Comparison of ENCODE assay signal across 12 cellular contexts in the genomic region with DNA sequence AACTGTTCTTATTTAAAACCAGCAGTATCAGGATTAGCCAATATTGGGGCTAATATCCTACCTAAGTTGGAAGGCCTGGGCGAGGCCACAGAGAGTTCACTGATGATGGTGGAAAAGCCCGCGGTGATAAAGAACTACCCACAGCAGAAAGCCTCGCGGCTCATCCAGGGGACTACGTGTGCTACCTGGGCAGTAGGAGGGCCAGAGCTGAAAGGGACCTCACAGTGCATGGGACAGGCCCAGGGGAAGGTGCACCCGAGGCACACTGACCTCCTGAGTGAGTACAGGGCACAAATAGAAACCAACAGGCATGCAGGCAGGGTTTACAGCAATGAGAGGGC. TPM values are rescaled to one million over a fixed set of nuclear protein-coding genes. Genes with fewer than 3 reads are reported as not detected.
DNase-seq lines count a peak whose midpoint lies in the region; ATAC-seq and TF ChIP-seq lines count a peak whose summit lies in the region.
"Had no signal": no experiment of that assay in that cellular context is flagged by ENCODE, and none has a peak within 500 bp of the region (broad histone marks: within the 10 kb centered on the region; RNA-seq: fewer than 3 reads in every experiment).

No MANE protein-coding gene starts in this region.

- H3K14ac ChIP-seq in IMR-90 (replicated peaks; ENCODE audit: low read depth, low read length), result no peak overlapping the region

- peak overlapping the region; percentile 16 for H2AK9ac ChIP-seq in IMR-90 (replicated peaks; ENCODE audit: low read depth, low read length, poor library complexity)

- H3K4me1 ChIP-seq in CD4-positive, CD25-positive, alpha-beta regulatory T cell (ENCODE audit: control insufficient read depth, insufficient read depth, low read length, poor library complexity, severe bottlenecking), result peaks cover 25% of the 10 kb centered on the region
- H3K4me1 ChIP-seq in IMR-90 (ENCODE audit: control insufficient read depth, insufficient read depth, low read length) (peaks cover 5% of the 10 kb centered on the region; the same call in 1 of the 2 replicates), left lung (peaks cover 13 to 30% of the 10 kb centered on the region in 2 donors)

- H3K9me1 ChIP-seq in IMR-90 (ENCODE audit: insufficient read depth, low read length), result 0 out of 2 replicates have a peak, but pooled peaks cover 3% of the 10 kb centered on the region

- H3K4me3 Mint-ChIP-seq in CD4-positive, CD25-positive, alpha-beta regulatory T cell, result peak overlapping the region in 3 of 4 donors; percentile 57 to 83 (median 75)
- H3K4me3 Mint-ChIP-seq in nephron, result peak overlapping the region; percentile 89 to 100 (median 96)

- no peak for ATAC-seq in CD4-positive, CD25-positive, alpha-beta regulatory T cell (ENCODE audit: low read depth in 2 of 2)
- ATAC-seq in IMR-90 (ENCODE audit: low read depth), result no peak
- ATAC-seq in left lung, result no peak

- no peak for TF ChIP-seq RAD21 in IMR-90 (IDR thresholded peaks at IDR 0.05; ENCODE audit: low read length)

- H2BK20ac ChIP-seq in IMR-90 (ENCODE audit: low read depth, low read length), result no peak overlapping the region

- 68% methylated on average over 3 of the region's 7 CpGs; no CpG with 5 or more reads in 1 of the 2 experiments for WGBS in IMR-90 (ENCODE audit: extremely low coverage in 2 of 2, insufficient read length in 1 of 2), 2 experiments

- H3K27me3 ChIP-seq in CD4-positive, CD25-positive, alpha-beta regulatory T cell (ENCODE audit: control insufficient read depth, insufficient read depth, low read length), result peaks cover 17% of the 10 kb centered on the region
- H3K27me3 ChIP-seq in IMR-90 (ENCODE audit: control insufficient read depth, insufficient read depth, low read length) (peaks cover 64% of the 10 kb centered on the region), left lung (peaks cover 33 to 78% of the 10 kb centered on the region in 2 donors)

- dilution Hi-C loops in IMR-90 (cut with HindIII; ENCODE audit: low sequenced_read_pairs, unreplicated experiment), result no loop called here

- H3K27ac ChIP-seq in CD4-positive, CD25-positive, alpha-beta regulatory T cell (ENCODE audit: insufficient read depth, low read length, poor library complexity, severe bottlenecking), result no peak overlapping the region
- H3K27ac ChIP-seq in IMR-90 (ENCODE audit: insufficient read depth, low read length) (no peak overlapping the region), coronary artery (peak overlapping the region in 1 of 2 donors; percentile 25), left lung (peak overlapping the region in 1 of 2 donors; percentile 2)
- H3K27ac ChIP-seq: neutrophil, RWPE1 had no signal

- H2AFZ ChIP-seq in IMR-90 (replicated peaks; ENCODE audit: low read length, poor library complexity), result no peak overlapping the region

- no peak overlapping the region for H3K4me3 ChIP-seq in CD4-positive, CD25-positive, alpha-beta regulatory T cell (ENCODE audit: low read depth, low read length)
- H3K4me3 ChIP-seq in IMR-90 (ENCODE audit: insufficient read depth, low read depth, low read length), result no peak overlapping the region
- peak overlapping the region; percentile 67 for H3K4me3 ChIP-seq in coronary artery
- no peak overlapping the region for H3K4me3 ChIP-seq in left lung

- H3K36me3 ChIP-seq in CD4-positive, CD25-positive, alpha-beta regulatory T cell (ENCODE audit: control insufficient read depth, insufficient read depth, low read length), result no peaks in the 10 kb centered on the region
- no peaks in the 10 kb centered on the region for H3K36me3 ChIP-seq in IMR-90 (ENCODE audit: control insufficient read depth, insufficient read depth, low read length)
- H3K36me3 ChIP-seq in left lung, result no peaks in the 10 kb centered on the region
- H3K36me3 ChIP-seq: neutrophil had no signal

- H3K9me3 Mint-ChIP-seq in CD4-positive, CD25-positive, alpha-beta regulatory T cell, result no peaks in the 10 kb centered on the region
- H3K9me3 Mint-ChIP-seq in nephron, result no peaks in the 10 kb centered on the region

- H3K9ac ChIP-seq in IMR-90 (ENCODE audit: low read depth, low read length), result no peak overlapping the region

- no peak overlapping the region for H3K18ac ChIP-seq in IMR-90 (ENCODE audit: low read depth, low read length)

- H2BK120ac ChIP-seq in IMR-90 (ENCODE audit: low read depth, low read length), result no peak overlapping the region

- POLR2A ChIA-PET in IMR-90 (lab: Charles Lee; ENCODE audit: unreplicated experiment), result no interaction called here

- H3K4ac ChIP-seq in IMR-90 (ENCODE audit: low read depth, low read length), result no peak overlapping the region

- BruUV-seq in IMR-90 (replicated peaks; lab: Mats Ljungman, UMichigan), result no TSS peak

- in situ Hi-C loops in IMR-90 (cut with MboI; ENCODE audit: low sequenced_read_pairs), result no loop called here

- H4K8ac ChIP-seq in IMR-90 (ENCODE audit: low read depth in 2 of 2, low read length in 2 of 2), result no peak overlapping the region

- H3K56ac ChIP-seq in IMR-90 (ENCODE audit: extremely low read depth, insufficient read depth, low read length), result no peak overlapping the region

- no peak overlapping the region for H3K27ac Mint-ChIP-seq in CD4-positive, CD25-positive, alpha-beta regulatory T cell
- peak overlapping the region; percentile 83 to 95 (median 91) for H3K27ac Mint-ChIP-seq in nephron

- H2AK5ac ChIP-seq in IMR-90 (ENCODE audit: low read depth, low read length), result no peak overlapping the region

- peaks cover 0 to 18% (median 6%) of the 10 kb centered on the region in 4 donors for H3K4me1 Mint-ChIP-seq in CD4-positive, CD25-positive, alpha-beta regulatory T cell
- H3K4me1 Mint-ChIP-seq in nephron, result peaks cover 21% of the 10 kb centered on the region

- intact Hi-C loops in IMR-90 (cut with micrococcal nuclease) (no loop called here), left lung (cut with DNase I) (no loop called here)

- TF ChIP-seq CTCF in IMR-90 (conservative IDR thresholded peaks at IDR 0.05; ENCODE audit: low read depth, low read length), result no peak
- TF ChIP-seq CTCF in coronary artery (IDR thresholded peaks at IDR 0.05), result no peak
- TF ChIP-seq CTCF in nephron (IDR thresholded peaks at IDR 0.05; ENCODE audit: unreplicated experiment in 3 of 3), result no peak
- TF ChIP-seq CTCF in left lung (IDR thresholded peaks at IDR 0.05), result no peak

- no peak overlapping the region for H4K91ac ChIP-seq in IMR-90 (ENCODE audit: insufficient read depth, low read depth, low read length)

- H3K23ac ChIP-seq in IMR-90 (ENCODE audit: low read depth, low read length), result no peak overlapping the region; the same call in 1 of the 2 replicates

- TF ChIP-seq POLR2A in IMR-90 (IDR thresholded peaks at IDR 0.05; ENCODE audit: low read depth, low read length), result no peak

- H4K5ac ChIP-seq in IMR-90 (ENCODE audit: low read depth, low read length), result no peak overlapping the region

- CTCF ChIA-PET in IMR-90 (lab: Yijun Ruan, JAX), result no interaction called here

- DNase-seq in CD4-positive, CD25-positive, alpha-beta regulatory T cell, result no peak
- DNase-seq in IMR-90 (no peak), coronary artery (ENCODE audit: low spot score) (no peak), NOMO-1 (lab: John Stamatoyannopoulos, UW; ENCODE audit: unreplicated experiment in 2 of 2) (no peak), left lung (no peak), NCI-H1417 treated with DMSO at 0.1 percent for 48 hours (lab: John Stamatoyannopoulos, UW) (no peak), NCI-H1048 (lab: John Stamatoyannopoulos, UW) (no peak)
- DNase-seq: NCI-H1436; stimulated activated CD4-positive, alpha-beta T cell treated with anti-CD3 and anti-CD28 coated beads, Interleukin-2, amount 100 ng/mL, for 48 hours had no signal

- no peaks in the 10 kb centered on the region for H4K20me1 ChIP-seq in IMR-90 (ENCODE audit: insufficient read depth, low read length)

- no peaks in the 10 kb centered on the region for H3K36me3 Mint-ChIP-seq in CD4-positive, CD25-positive, alpha-beta regulatory T cell
- H3K36me3 Mint-ChIP-seq in nephron (ENCODE audit: low read depth), result peaks cover 15% of the 10 kb centered on the region

- no peaks in the 10 kb centered on the region for H3K79me1 ChIP-seq in IMR-90 (ENCODE audit: low read depth in 1 of 2, low read length in 2 of 2)

- no peak overlapping the region for H2BK15ac ChIP-seq in IMR-90 (ENCODE audit: low read depth, low read length)

- H3K9me3 ChIP-seq in CD4-positive, CD25-positive, alpha-beta regulatory T cell (ENCODE audit: control insufficient read depth in 2 of 2, low read length in 2 of 2), result no peaks in the 10 kb centered on the region
- H3K9me3 ChIP-seq in IMR-90 (ENCODE audit: control insufficient read depth, insufficient read depth, low read length), result no peaks in the 10 kb centered on the region; the same call in 1 of the 2 replicates
- no peaks in the 10 kb centered on the region for H3K9me3 ChIP-seq in left lung
- H3K9me3 ChIP-seq: neutrophil had no signal

- H3K27me3 Mint-ChIP-seq in CD4-positive, CD25-positive, alpha-beta regulatory T cell, result peaks cover 57% of the 10 kb centered on the region
- peaks cover 32% of the 10 kb centered on the region for H3K27me3 Mint-ChIP-seq in nephron (ENCODE audit: low read depth)

- H2BK5ac ChIP-seq in IMR-90 (ENCODE audit: low read depth, low read length, poor library complexity, severe bottlenecking), result no peak overlapping the region

- no peak overlapping the region; the same call in 1 of the 2 replicates for H3K4me2 ChIP-seq in IMR-90 (ENCODE audit: low read depth, low read length)

TF ChIP-seq in IMR-90, 13 proteins besides CTCF, POLR2A, EP300 and RAD21 (continues in another document):
- TF ChIP-seq RFX5 (IDR thresholded peaks at IDR 0.05; ENCODE audit: low read depth, low read length), result no peak
- TF ChIP-seq NFE2L2 (IDR thresholded peaks at IDR 0.05; ENCODE audit: low read depth, low read length), result no peak
- no peak for TF ChIP-seq MAFK (IDR thresholded peaks at IDR 0.05; ENCODE audit: low read depth, low read length)
- TF ChIP-seq RCOR1 (IDR thresholded peaks at IDR 0.05; ENCODE audit: insufficient replicate concordance, low read length), result no peak
- no peak for TF ChIP-seq CHD1 (IDR thresholded peaks at IDR 0.05; ENCODE audit: low read depth, low read length)
- no peak for TF ChIP-seq MAZ (IDR thresholded peaks at IDR 0.05; ENCODE audit: borderline replicate concordance, low read depth, low read length)

RNA-seq across cellular contexts. Expression of a gene that starts 1.4 kb away (rescaled TPM):
- 4.8 TPM for total RNA-seq in CD4-positive, CD25-positive, alpha-beta regulatory T cell
- under 1 TPM in 3 of 4 donors, not detected in 1; 0.15 to 0.71 (median 0.31) TPM for polyA plus RNA-seq in CD4-positive, CD25-positive, alpha-beta regulatory T cell
- not detected in 2 replicates for total RNA-seq in IMR-90 (2012; rRNA removed)
- polyA plus RNA-seq in IMR-90 (2012; rRNA removed), result not detected in 2 replicates
- polyA plus RNA-seq in IMR-90 (2012; cell fraction: cytosol; rRNA removed), result 0.11 TPM in 1 of 2 replicates, not detected in the other
- 0.39 and 0.52 TPM in 2 replicates for polyA plus RNA-seq in IMR-90 (2012; cell fraction: nucleus; rRNA removed; ENCODE audit: low replicate concordance)
- 1 to 10 TPM in 1 of 2 donors, under 1 TPM in 1; 0.85 to 1.1 TPM for total RNA-seq in left lung

RNA-seq across cellular contexts. Expression of a gene that starts 31.5 kb away (rescaled TPM):
- total RNA-seq in CD4-positive, CD25-positive, alpha-beta regulatory T cell, result 0.39 TPM
- under 1 TPM in 3 of 4 donors, not detected in 1; 0.30 to 0.39 (median 0.38) TPM for polyA plus RNA-seq in CD4-positive, CD25-positive, alpha-beta regulatory T cell
- total RNA-seq in IMR-90 (2012; rRNA removed) (not detected in 2 replicates), left lung (not detected)
- polyA plus RNA-seq in IMR-90 (2012; rRNA removed), result not detected in 2 replicates
- polyA plus RNA-seq in IMR-90 (2012; cell fraction: cytosol; rRNA removed), result not detected in 2 replicates
- polyA plus RNA-seq in IMR-90 (2012; cell fraction: nucleus; rRNA removed; ENCODE audit: low replicate concordance), result 0.12 and 0.14 TPM in 2 replicates

Comparison
In these comparisons a context has a peak if more than half of its experiments do, and no peak if none do; other contexts are left out.
1. H3K27ac Mint-ChIP-seq: peak in nephron (3 of 3); none in CD4-positive, CD25-positive, alpha-beta regulatory T cell (0 of 3).